Comparison of ENCODE assay signal across 1 cellular context in genomic region chr14:102362545-102363181, GRCh38.
A peak's percentile ranks its signal among the peaks of the same experiment; 100 is the strongest.
TF ChIP-seq lines count a peak whose summit lies in the region.

Gene CINP (minus strand): TSS chr14:102362890. CDS start chr14:102362851, 39 bp downstream.
Gene TECPR2 (plus strand): TSS chr14:102362941. CDS start chr14:102376722, 13,781 bp downstream.

TF ChIP-seq in GM12878, 131 proteins besides CTCF, POLR2A, EP300 and RAD21 (continued from another document):
- TF ChIP-seq ZBTB40 (IDR thresholded peaks at IDR 0.05; ENCODE audit: borderline replicate concordance): peak; percentile 87; the same call in 1 of the 2 replicates
- TF ChIP-seq POLR2AphosphoS5 (IDR thresholded peaks at IDR 0.05; ENCODE audit: low read length): peak; percentile 93
- TF ChIP-seq PKNOX1 (IDR thresholded peaks at IDR 0.05): peak; percentile 62; the same call in 1 of the 2 replicates
- TF ChIP-seq SPI1 (IDR thresholded peaks at IDR 0.05; ENCODE audit: borderline replicate concordance, insufficient read depth, low read depth, low read length): no peak
- TF ChIP-seq CHD4 (IDR thresholded peaks at IDR 0.05): no peak
- peak; percentile 53; the same call in 1 of the 2 replicates for TF ChIP-seq SMAD5 (IDR thresholded peaks at IDR 0.05; ENCODE audit: low read depth)
- TF ChIP-seq EGR1 (IDR thresholded peaks at IDR 0.05; ENCODE audit: borderline replicate concordance in 1 of 2, low read depth in 2 of 2, low read length in 2 of 2): peak in 1 of 2 experiments; percentile 51; a peak in 1 of 3 replicates
- TF ChIP-seq CUX1 (IDR thresholded peaks at IDR 0.05; ENCODE audit: insufficient replicate concordance, low read depth, low read length): no peak
- no peak for TF ChIP-seq EED (IDR thresholded peaks at IDR 0.05; ENCODE audit: low read depth)
- peak; percentile 56; the same call in 1 of the 2 replicates for TF ChIP-seq CHD2 (IDR thresholded peaks at IDR 0.05; ENCODE audit: borderline replicate concordance, low read depth, low read length)
- TF ChIP-seq SIX5 (IDR thresholded peaks at IDR 0.05; ENCODE audit: low read depth, low read length, severe bottlenecking): peak; percentile 29
- peak; percentile 33 for TF ChIP-seq SMAD1 (IDR thresholded peaks at IDR 0.05; ENCODE audit: low read depth, partially characterized antibody)
- TF ChIP-seq CREB1 (IDR thresholded peaks at IDR 0.05; ENCODE audit: low read depth): peak; percentile 88
- TF ChIP-seq RCOR1 (conservative IDR thresholded peaks at IDR 0.05; ENCODE audit: low read depth, low read length): no peak
- TF ChIP-seq SP1 (IDR thresholded peaks at IDR 0.05; ENCODE audit: low read depth, low read length): no peak
- TF ChIP-seq ESRRA (IDR thresholded peaks at IDR 0.05; ENCODE audit: low read length): peak; percentile 35; the same call in 1 of the 2 replicates
- TF ChIP-seq RBBP5 (conservative IDR thresholded peaks at IDR 0.05): no peak
- TF ChIP-seq SIN3A (IDR thresholded peaks at IDR 0.05; ENCODE audit: low read depth, low read length): peak; percentile 87
- TF ChIP-seq SREBF2 (IDR thresholded peaks at IDR 0.05; ENCODE audit: low read length): no peak
